In genomic region chr2:2182688-2183087, GRCh38 we compare ENCODE assay signal across 29 cellular contexts.
"Had no signal": no experiment of that assay in that cellular context is flagged by ENCODE, and none has a peak within 500 bp of the region (broad histone marks: within the 10 kb centered on the region; RNA-seq: fewer than 3 reads in every experiment).

No MANE protein-coding gene starts in this region.

- H3K36me3 Mint-ChIP-seq: activated naive CD8-positive, alpha-beta T cell treated with anti-CD3 and anti-CD28 coated beads, Interleukin-2, amount 10 ng/mL, durations not matched to agents 7 days and 5 days; mesothelial cell of epicardium; naive thymus-derived CD8-positive, alpha-beta T cell; stimulated activated naive B cell treated with anti-CD40 and anti-IgM and Interleukin-4, amounts not matched to agents 10 μg/mL and 1 μg/mL and 100 μg/mL, for 72 hours had no signal

- H3K9me3 ChIP-seq: body of pancreas, esophagus squamous epithelium, gastroesophageal sphincter, left ventricle myocardium inferior, neutrophil, right lobe of liver, testis, vagina had no signal

- H3K27me3 ChIP-seq: body of pancreas, esophagus squamous epithelium, gastroesophageal sphincter, neutrophil, right lobe of liver, testis, vagina had no signal

- H3K27me3 Mint-ChIP-seq: activated B cell treated with CpG ODN at 0.5 μM for 24 hours; activated CD4-positive, alpha-beta T cell treated with anti-CD3 and anti-CD28 coated beads for 36 hours; activated naive CD8-positive, alpha-beta T cell treated with anti-CD3 and anti-CD28 coated beads, Interleukin-2, amount 10 ng/mL, durations not matched to agents 7 days and 5 days; effector memory CD8-positive, alpha-beta T cell; stimulated activated naive B cell treated with anti-CD40 and anti-IgM and Interleukin-4, amounts not matched to agents 10 μg/mL and 1 μg/mL and 100 μg/mL, for 72 hours had no signal

- ATAC-seq: activated CD4-positive, alpha-beta T cell treated with anti-CD3 and anti-CD28 coated beads for 36 hours; body of pancreas; effector memory CD8-positive, alpha-beta T cell; gastroesophageal sphincter; naive thymus-derived CD8-positive, alpha-beta T cell; stimulated activated naive B cell treated with anti-CD40 and anti-IgM and Interleukin-4, amounts not matched to agents 10 μg/mL and 1 μg/mL and 100 μg/mL, for 72 hours had no signal

- DNase-seq: activated B cell treated with CpG ODN at 0.5 μM for 24 hours; activated CD4-positive, alpha-beta T cell treated with anti-CD3 and anti-CD28 coated beads for 36 hours; activated CD4-positive, alpha-beta T cell treated with anti-CD3 and anti-CD28 coated beads, Interleukin-2, amount 50 U/mL, for 48 hours; activated effector memory CD4-positive, alpha-beta T cell treated with Interleukin-2 at 50 U/mL for 16 hours; activated naive CD4-positive, alpha-beta T cell treated with anti-CD3 and anti-CD28 coated beads for 36 hours; activated naive CD8-positive, alpha-beta T cell treated with anti-CD3 and anti-CD28 coated beads, Interleukin-2, amount 10 ng/mL, durations not matched to agents 7 days and 5 days; activated T-cell treated with anti-CD3 and anti-CD28 coated beads, Interleukin-2, amount 50 U/mL, for 48 hours; amniotic stem cell; body of pancreas; dermis blood vessel endothelial cell; effector memory CD8-positive, alpha-beta T cell; esophagus squamous epithelium; left ventricle myocardium inferior; mammary epithelial cell; naive thymus-derived CD8-positive, alpha-beta T cell; right lobe of liver; stimulated activated CD4-positive, alpha-beta T cell treated with anti-CD3 and anti-CD28 coated beads, Interleukin-15, amount 100 ng/mL, for 24 hours; stimulated activated CD8-positive, alpha-beta memory T cell treated with anti-CD3 and anti-CD28 coated beads, Interleukin-4, amount 100 ng/mL, for 48 hours; stimulated activated naive B cell treated with anti-CD40 and anti-IgM and Interleukin-4, amounts not matched to agents 10 μg/mL and 1 μg/mL and 100 μg/mL, for 72 hours; T1000; testis; trophoblast cell had no signal

- H3K4me1 Mint-ChIP-seq: activated B cell treated with CpG ODN at 0.5 μM for 24 hours; activated CD4-positive, alpha-beta T cell treated with anti-CD3 and anti-CD28 coated beads for 36 hours; activated naive CD8-positive, alpha-beta T cell treated with anti-CD3 and anti-CD28 coated beads, Interleukin-2, amount 10 ng/mL, durations not matched to agents 7 days and 5 days; naive thymus-derived CD8-positive, alpha-beta T cell; stimulated activated naive B cell treated with anti-CD40 and anti-IgM and Interleukin-4, amounts not matched to agents 10 μg/mL and 1 μg/mL and 100 μg/mL, for 72 hours had no signal

- H3K27ac Mint-ChIP-seq: activated B cell treated with CpG ODN at 0.5 μM for 24 hours; activated CD4-positive, alpha-beta T cell treated with anti-CD3 and anti-CD28 coated beads for 36 hours; activated naive CD4-positive, alpha-beta T cell treated with anti-CD3 and anti-CD28 coated beads for 36 hours; activated naive CD8-positive, alpha-beta T cell treated with anti-CD3 and anti-CD28 coated beads, Interleukin-2, amount 10 ng/mL, durations not matched to agents 7 days and 5 days; effector memory CD8-positive, alpha-beta T cell; mesothelial cell of epicardium; stimulated activated naive B cell treated with anti-CD40 and anti-IgM and Interleukin-4, amounts not matched to agents 10 μg/mL and 1 μg/mL and 100 μg/mL, for 72 hours; T-helper 1 cell treated with Interleukin-12 subunit alpha and Interleukin-12 subunit beta and Interleukin-4 antibody, amounts not matched to agents 30 μg/mL and 1 μg/mL, for 36 hours had no signal

- H2AFZ ChIP-seq: parathyroid adenoma had no signal

- H3K4me3 Mint-ChIP-seq: activated B cell treated with CpG ODN at 0.5 μM for 24 hours; activated CD4-positive, alpha-beta T cell treated with anti-CD3 and anti-CD28 coated beads for 36 hours; activated naive CD4-positive, alpha-beta T cell treated with anti-CD3 and anti-CD28 coated beads for 36 hours; activated naive CD8-positive, alpha-beta T cell treated with anti-CD3 and anti-CD28 coated beads, Interleukin-2, amount 10 ng/mL, durations not matched to agents 7 days and 5 days; effector memory CD8-positive, alpha-beta T cell; mesothelial cell of epicardium; naive thymus-derived CD8-positive, alpha-beta T cell; stimulated activated naive B cell treated with anti-CD40 and anti-IgM and Interleukin-4, amounts not matched to agents 10 μg/mL and 1 μg/mL and 100 μg/mL, for 72 hours; T-helper 1 cell treated with Interleukin-12 subunit alpha and Interleukin-12 subunit beta and Interleukin-4 antibody, amounts not matched to agents 30 μg/mL and 1 μg/mL, for 36 hours had no signal

- H3K9ac ChIP-seq: parathyroid adenoma had no signal

- H3K4me1 ChIP-seq: body of pancreas, esophagus squamous epithelium, gastroesophageal sphincter, parathyroid adenoma, right lobe of liver, testis, vagina had no signal

- H3K9me3 Mint-ChIP-seq: activated B cell treated with CpG ODN at 0.5 μM for 24 hours; activated naive CD4-positive, alpha-beta T cell treated with anti-CD3 and anti-CD28 coated beads for 36 hours; activated naive CD8-positive, alpha-beta T cell treated with anti-CD3 and anti-CD28 coated beads, Interleukin-2, amount 10 ng/mL, durations not matched to agents 7 days and 5 days; mesothelial cell of epicardium; naive thymus-derived CD8-positive, alpha-beta T cell; stimulated activated naive B cell treated with anti-CD40 and anti-IgM and Interleukin-4, amounts not matched to agents 10 μg/mL and 1 μg/mL and 100 μg/mL, for 72 hours; T-helper 1 cell treated with Interleukin-12 subunit alpha and Interleukin-12 subunit beta and Interleukin-4 antibody, amounts not matched to agents 30 μg/mL and 1 μg/mL, for 36 hours had no signal

- H3K27ac ChIP-seq: body of pancreas, esophagus squamous epithelium, gastroesophageal sphincter, left ventricle myocardium inferior, neutrophil, parathyroid adenoma, right lobe of liver, skin epidermis, testis, vagina had no signal

- H3K36me3 ChIP-seq: esophagus squamous epithelium, gastroesophageal sphincter, left ventricle myocardium inferior, neutrophil, right lobe of liver, vagina had no signal

- H3K79me2 ChIP-seq: parathyroid adenoma had no signal

- H3K4me3 ChIP-seq: body of pancreas, esophagus squamous epithelium, gastroesophageal sphincter, left ventricle myocardium inferior, right lobe of liver, skin epidermis, testis, vagina had no signal
